Comparison of ENCODE assay signal across 3 cellular contexts in genomic region chr3:94472511-94472910, GRCh38.
"Had no signal": no experiment of that assay in that cellular context is flagged by ENCODE, and none has a peak within 500 bp of the region (broad histone marks: within the 10 kb centered on the region; RNA-seq: fewer than 3 reads in every experiment).

No MANE protein-coding gene starts in this region.

- H3K4me3 ChIP-seq: GM12878 had no signal

- DNase-seq: GDM1, GF-D8 had no signal

- ATAC-seq: GM12878 had no signal
